ENCODE assay signal across 1 cellular context in genomic region chr10:102583435-102584417, GRCh38.
TF ChIP-seq lines count a peak whose summit lies in the region.

No MANE protein-coding gene starts in this region.

TF ChIP-seq in HepG2, 621 proteins besides CTCF, POLR2A, EP300 and RAD21 (continued from another document and continues in another):
- TF ChIP-seq POGK (CRISPR knock-in tag; conservative IDR thresholded peaks at IDR 0.05), result no peak
- no peak for TF ChIP-seq ZNF451 (CRISPR knock-in tag; IDR thresholded peaks at IDR 0.05)
- TF ChIP-seq IRF2 (CRISPR knock-in tag; IDR thresholded peaks at IDR 0.05), result no peak
- no peak for TF ChIP-seq ETS1 (CRISPR knock-in tag; IDR thresholded peaks at IDR 0.05)
- no peak for TF ChIP-seq ELK4 (CRISPR knock-in tag; IDR thresholded peaks at IDR 0.05; ENCODE audit: borderline replicate concordance)
- TF ChIP-seq MYPOP (CRISPR knock-in tag; IDR thresholded peaks at IDR 0.05), result no peak
- TF ChIP-seq PHF20 (CRISPR knock-in tag; IDR thresholded peaks at IDR 0.05), result no peak
- TF ChIP-seq CC2D1A (CRISPR knock-in tag; IDR thresholded peaks at IDR 0.05), result no peak
- TF ChIP-seq SAP130 (CRISPR knock-in tag; IDR thresholded peaks at IDR 0.05; ENCODE audit: low read depth), result peak; percentile 44
- TF ChIP-seq SRSF1 (optimal IDR thresholded peaks at IDR 0.05; ENCODE audit: low read depth, low read length), result no peak
- TF ChIP-seq NAIF1 (CRISPR knock-in tag; IDR thresholded peaks at IDR 0.05; ENCODE audit: borderline replicate concordance), result no peak
- TF ChIP-seq ZBTB26 (CRISPR knock-in tag; IDR thresholded peaks at IDR 0.05; ENCODE audit: borderline replicate concordance), result no peak
- TF ChIP-seq ZNF556 (CRISPR knock-in tag; IDR thresholded peaks at IDR 0.05; ENCODE audit: borderline replicate concordance), result 0 out of 2 replicates have a peak, but pooled peaks have one; percentile 29
- no peak for TF ChIP-seq HNF4A (CRISPR knock-in tag; IDR thresholded peaks at IDR 0.05)
- no peak for TF ChIP-seq CCDC6 (CRISPR knock-in tag; IDR thresholded peaks at IDR 0.05)
- TF ChIP-seq SMARCE1 (IDR thresholded peaks at IDR 0.05; ENCODE audit: borderline replicate concordance), result no peak
- no peak for TF ChIP-seq MXD1 (CRISPR knock-in tag; IDR thresholded peaks at IDR 0.05)
- no peak for TF ChIP-seq ZNF407 (CRISPR knock-in tag; IDR thresholded peaks at IDR 0.05; ENCODE audit: not compliant biosample characterization)
- no peak for TF ChIP-seq ZNF83 (CRISPR knock-in tag; IDR thresholded peaks at IDR 0.05; ENCODE audit: borderline replicate concordance)
- TF ChIP-seq ZBTB21 (CRISPR knock-in tag; IDR thresholded peaks at IDR 0.05), result no peak
- TF ChIP-seq SRY (CRISPR knock-in tag; IDR thresholded peaks at IDR 0.05), result no peak
- TF ChIP-seq GABPB1 (CRISPR knock-in tag; IDR thresholded peaks at IDR 0.05), result no peak
- no peak for TF ChIP-seq ZNF670 (CRISPR knock-in tag; IDR thresholded peaks at IDR 0.05; ENCODE audit: borderline replicate concordance)
- no peak for TF ChIP-seq NFE2 (CRISPR knock-in tag; IDR thresholded peaks at IDR 0.05)
- no peak for TF ChIP-seq NRL (CRISPR knock-in tag; IDR thresholded peaks at IDR 0.05; ENCODE audit: borderline replicate concordance)
- TF ChIP-seq MAFG (CRISPR knock-in tag; IDR thresholded peaks at IDR 0.05), result no peak
- TF ChIP-seq ZNF280D (CRISPR knock-in tag; IDR thresholded peaks at IDR 0.05), result no peak
- no peak for TF ChIP-seq ZSCAN20 (CRISPR knock-in tag; IDR thresholded peaks at IDR 0.05; ENCODE audit: borderline replicate concordance)
- no peak for TF ChIP-seq STAT6 (CRISPR knock-in tag; IDR thresholded peaks at IDR 0.05; ENCODE audit: borderline replicate concordance)
- no peak for TF ChIP-seq PAX8 (CRISPR knock-in tag; IDR thresholded peaks at IDR 0.05; ENCODE audit: borderline replicate concordance)
- TF ChIP-seq GATA4 (IDR thresholded peaks at IDR 0.05; ENCODE audit: borderline replicate concordance, low read depth), result no peak
- TF ChIP-seq FOXP1 (IDR thresholded peaks at IDR 0.05), result no peak
- no peak for TF ChIP-seq FOXP1 (CRISPR knock-in tag; IDR thresholded peaks at IDR 0.05)
- TF ChIP-seq ERF (CRISPR knock-in tag; IDR thresholded peaks at IDR 0.05), result 0 out of 2 replicates have a peak, but pooled peaks have one; percentile 37
- no peak for TF ChIP-seq ZBTB7B (CRISPR knock-in tag; IDR thresholded peaks at IDR 0.05)
- no peak for TF ChIP-seq DR1 (CRISPR knock-in tag; IDR thresholded peaks at IDR 0.05)
- peak; percentile 16; the same call in 1 of the 2 replicates for TF ChIP-seq ETV5 (CRISPR knock-in tag; IDR thresholded peaks at IDR 0.05; ENCODE audit: borderline replicate concordance)
- 0 out of 2 replicates have a peak, but pooled peaks have one; percentile 33 for TF ChIP-seq KDM2A (CRISPR knock-in tag; IDR thresholded peaks at IDR 0.05; ENCODE audit: borderline replicate concordance, low read depth)
- 0 out of 2 replicates have a peak, but pooled peaks have one; percentile 24 for TF ChIP-seq SALL1 (CRISPR knock-in tag; IDR thresholded peaks at IDR 0.05)
- no peak for TF ChIP-seq ZBTB20 (CRISPR knock-in tag; IDR thresholded peaks at IDR 0.05; ENCODE audit: borderline replicate concordance, low read depth)
